In the genomic region with DNA sequence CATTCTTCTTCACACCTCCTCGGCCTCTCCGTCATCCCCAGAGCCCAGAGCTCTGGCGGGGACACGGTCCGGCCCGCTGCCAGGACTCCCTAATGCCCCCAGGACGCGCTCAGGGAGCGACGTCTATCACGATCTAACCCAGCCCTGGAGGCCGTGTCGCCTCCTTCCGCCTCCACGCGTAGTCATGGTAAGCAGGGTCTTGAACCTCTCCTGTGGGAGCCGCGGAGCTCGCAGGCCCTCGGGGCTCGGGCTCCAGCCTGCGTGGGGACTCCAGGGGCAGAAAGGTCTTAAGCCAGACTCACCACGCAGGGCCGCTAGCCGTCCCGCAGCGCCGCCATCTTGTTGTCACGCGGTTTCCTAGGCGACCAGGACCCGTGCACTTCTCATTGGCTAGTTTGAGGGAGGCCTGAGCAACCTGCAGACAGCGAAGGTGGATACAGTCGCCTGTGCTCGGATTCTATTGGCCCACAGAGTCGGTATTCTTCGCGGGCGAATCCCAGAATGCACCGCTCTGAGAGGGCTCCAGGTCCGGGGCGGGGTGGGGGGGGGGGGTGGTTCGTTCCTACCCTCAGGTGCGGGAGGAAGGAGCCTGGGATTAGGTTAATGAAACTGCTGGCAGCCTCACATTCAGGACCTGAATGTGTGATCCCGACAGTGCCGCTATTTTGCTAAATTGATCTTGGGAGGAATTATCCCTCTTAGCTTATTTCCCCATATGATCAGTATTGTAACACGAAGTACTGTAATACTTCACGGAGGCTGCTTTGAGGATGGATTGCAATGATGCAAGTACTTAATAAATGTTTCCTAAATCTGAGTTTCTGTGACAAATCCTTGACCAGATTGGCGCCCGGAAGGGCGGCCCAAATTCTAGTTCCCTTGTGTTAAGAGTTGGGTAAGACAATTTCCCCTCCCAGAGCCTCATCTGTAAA, we compare ENCODE assay signal across 8 cellular contexts. TPM values are rescaled to one million over a fixed set of nuclear protein-coding genes. Genes with fewer than 3 reads are reported as not detected.
DNase-seq lines count a peak whose midpoint lies in the region; ATAC-seq and TF ChIP-seq lines count a peak whose summit lies in the region.

A gene with protein sequence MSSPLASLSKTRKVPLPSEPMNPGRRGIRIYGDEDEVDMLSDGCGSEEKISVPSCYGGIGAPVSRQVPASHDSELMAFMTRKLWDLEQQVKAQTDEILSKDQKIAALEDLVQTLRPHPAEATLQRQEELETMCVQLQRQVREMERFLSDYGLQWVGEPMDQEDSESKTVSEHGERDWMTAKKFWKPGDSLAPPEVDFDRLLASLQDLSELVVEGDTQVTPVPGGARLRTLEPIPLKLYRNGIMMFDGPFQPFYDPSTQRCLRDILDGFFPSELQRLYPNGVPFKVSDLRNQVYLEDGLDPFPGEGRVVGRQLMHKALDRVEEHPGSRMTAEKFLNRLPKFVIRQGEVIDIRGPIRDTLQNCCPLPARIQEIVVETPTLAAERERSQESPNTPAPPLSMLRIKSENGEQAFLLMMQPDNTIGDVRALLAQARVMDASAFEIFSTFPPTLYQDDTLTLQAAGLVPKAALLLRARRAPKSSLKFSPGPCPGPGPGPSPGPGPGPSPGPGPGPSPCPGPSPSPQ (minus strand): TSS at position 347 of the 932 bp plus-strand sequence. CDS start 3,753 bp downstream, outside the sequence.

- intact Hi-C loops in PC-3 (cut with micrococcal nuclease), result loop anchor here (2.0 kb wide), 1 partner anchor 28 kb away; no protein-coding TSS in a partner anchor

- H3K36me3 ChIP-seq in PC-3 (ENCODE audit: low read depth, low read length) (no peaks in the 10 kb centered on the region), esophagus (ENCODE audit: control insufficient read depth in 2 of 2, insufficient read depth in 2 of 2, low read length in 1 of 2) (no peaks in the 10 kb centered on the region), mucosa of stomach (ENCODE audit: control insufficient read depth, insufficient read depth, low read length) (no peaks in the 10 kb centered on the region)

- H2AFZ ChIP-seq in PC-3 (ENCODE audit: low read length), result peak within 1 kb of the TSS; percentile 97

- H3K27me3 ChIP-seq in PC-3 (ENCODE audit: low read length), result no peaks in the 10 kb centered on the region
- H3K27me3 ChIP-seq in esophagus (ENCODE audit: control insufficient read depth in 1 of 2, insufficient read depth in 2 of 2, low read length in 2 of 2), result no peaks in the 10 kb centered on the region
- H3K27me3 ChIP-seq in mucosa of stomach (ENCODE audit: control insufficient read depth, insufficient read depth, low read length), result no peaks in the 10 kb centered on the region

- H3F3A ChIP-seq in PC-3 (ENCODE audit: low read length, unreplicated experiment), result no peaks in the 10 kb centered on the region

- ATAC-seq in GM21717 (IDR thresholded peaks at IDR 0.05; ENCODE audit: unreplicated experiment) (peak; percentile 95), PC-3 (peak; percentile 98)

- TSS peak; percentile 54 for BruUV-seq in PC-3 (replicated peaks; lab: Mats Ljungman, UMichigan)

- H3K27ac ChIP-seq in PC-3 (ENCODE audit: low read length) (peak within 1 kb of the TSS; percentile 22), esophagus (ENCODE audit: low read depth in 2 of 2, low read length in 1 of 2) (peak within 1 kb of the TSS; percentile 45 to 62)

- H3K4me2 ChIP-seq in PC-3 (ENCODE audit: low read length), result peak within 1 kb of the TSS; percentile 94

- POLR2A ChIA-PET in PC-3 (lab: Charles Lee; ENCODE audit: unreplicated experiment), result no interaction called here

- WGBS in esophagus, 2 donors, result 2% methylated on average over 49 to 51 of the region's 51 CpGs

- H3K4me1 ChIP-seq in PC-3 (ENCODE audit: insufficient read depth, low read length), result peaks cover 32% of the 10 kb centered on the region
- H3K4me1 ChIP-seq in esophagus (ENCODE audit: control insufficient read depth in 2 of 2, insufficient read depth in 2 of 2, low read length in 1 of 2), result peaks cover 0 to 7% of the 10 kb centered on the region in 2 donors
- H3K4me1 ChIP-seq in mucosa of stomach (ENCODE audit: control insufficient read depth, insufficient read depth, low read length), result peaks cover 11% of the 10 kb centered on the region

- H3K9ac ChIP-seq in PC-3 (ENCODE audit: low read length) (peak within 1 kb of the TSS; percentile 85), mucosa of stomach (ENCODE audit: low read length) (peak within 1 kb of the TSS; percentile 73)

- peaks cover 30% of the 10 kb centered on the region for H3K79me2 ChIP-seq in PC-3 (ENCODE audit: low read length)

- CTCF ChIA-PET in PC-3 (lab: Charles Lee), result no interaction called here

- peak; percentile 99 for DNase-seq in DMS53 (lab: John Stamatoyannopoulos, UW)
- peak; percentile 96 for DNase-seq in Jurkat, Clone E6-1 (ENCODE audit: low read depth, low spot score)
- DNase-seq in PC-3, result peak; percentile 98
- peak; percentile 85 for DNase-seq in activated T-cell treated with anti-CD3 and anti-CD28 coated beads for 4 hours
- peak; percentile 94 for DNase-seq in stimulated activated CD8-positive, alpha-beta memory T cell treated with anti-CD3 and anti-CD28 coated beads, Interleukin-4, amount 100 ng/mL, for 48 hours

- peak within 1 kb of the TSS; percentile 92 for H3K4me3 ChIP-seq in Jurkat, Clone E6-1 (ENCODE audit: low read length)
- H3K4me3 ChIP-seq in PC-3 (ENCODE audit: low read length), result peak within 1 kb of the TSS; percentile 88
- H3K4me3 ChIP-seq in esophagus (ENCODE audit: low read depth in 1 of 2, low read length in 2 of 2), result peak within 1 kb of the TSS; percentile 73 to 79
- peak within 1 kb of the TSS; percentile 77 for H3K4me3 ChIP-seq in mucosa of stomach (ENCODE audit: low read length)

- no peak for TF ChIP-seq CTCF in PC-3 (conservative IDR thresholded peaks at IDR 0.05; ENCODE audit: low read depth, low read length)

- no peaks in the 10 kb centered on the region for H4K20me1 ChIP-seq in PC-3 (ENCODE audit: low read length)

- no peaks in the 10 kb centered on the region for H3K9me2 ChIP-seq in PC-3 (replicated peaks; ENCODE audit: low read length)

- H3K9me3 ChIP-seq in PC-3 (ENCODE audit: low read length) (no peaks in the 10 kb centered on the region), esophagus (ENCODE audit: control insufficient read depth in 2 of 2, insufficient read depth in 1 of 2, low read depth in 1 of 2, low read length in 1 of 2) (no peaks in the 10 kb centered on the region), mucosa of stomach (ENCODE audit: control insufficient read depth, low read length) (no peaks in the 10 kb centered on the region)

RNA-seq across cellular contexts. Expression of the gene that starts here (rescaled TPM):
- polyA plus RNA-seq in Jurkat, Clone E6-1 (2012; ENCODE audit: insufficient read depth, insufficient read length), result 23.2 TPM
- 19.4 and 24.6 TPM in 2 replicates for total RNA-seq in PC-3 (2014; rRNA removed)
- polyA plus RNA-seq in esophagus, result 10 to 100 TPM; 10.1 to 16.0 TPM

Comparison
In these comparisons a context has a peak if more than half of its experiments do, and no peak if none do; other contexts are left out.
1. Peak in every context shown above with its lines: DNase-seq, ATAC-seq, H3K4me3 ChIP-seq and H3K27ac ChIP-seq.